11 cellular contexts compared by ENCODE assay signal in genomic region chr7:2754086-2754485, GRCh38.
"Had no signal": no experiment of that assay in that cellular context is flagged by ENCODE, and none has a peak within 500 bp of the region (broad histone marks: within the 10 kb centered on the region; RNA-seq: fewer than 3 reads in every experiment).

No MANE protein-coding gene starts in this region.

- H3K36me3 ChIP-seq: colonic mucosa had no signal

- DNase-seq: activated CD4-positive, alpha-beta T cell treated with anti-CD3 and anti-CD28 coated beads, Interleukin-2, amount 50 U/mL, for 1 hour; activated naive CD4-positive, alpha-beta T cell treated with anti-CD3 and anti-CD28 coated beads, Interleukin-2, amount 10 ng/mL, durations not matched to agents 7 days and 5 days; activated T-cell treated with anti-CD3 and anti-CD28 coated beads for 4 hours; colonic mucosa; effector memory CD4-positive, alpha-beta T cell; kidney glomerular epithelial cell; posterior cingulate gyrus; right cardiac atrium; stimulated activated naive B cell treated with anti-CD40 and anti-IgM and Interleukin-4, amounts not matched to agents 10 μg/mL and 1 μg/mL and 100 μg/mL, for 72 hours; T-helper 9 cell had no signal

- H3K27me3 ChIP-seq: colonic mucosa had no signal

- H3K9me3 ChIP-seq: colonic mucosa had no signal

- H3K27ac ChIP-seq: colonic mucosa, epithelial cell of prostate had no signal

- H3K4me3 ChIP-seq: colonic mucosa had no signal
